Comparison of ENCODE assay signal across 25 cellular contexts in genomic region chr15:50339717-50340116, GRCh38.
"Had no signal": no experiment of that assay in that cellular context is flagged by ENCODE, and none has a peak within 500 bp of the region (broad histone marks: within the 10 kb centered on the region; RNA-seq: fewer than 3 reads in every experiment).

No MANE protein-coding gene starts in this region.

- H3K27me3 Mint-ChIP-seq: activated CD4-positive, alpha-beta T cell treated with anti-CD3 and anti-CD28 coated beads, Interleukin-2, amount 10 ng/mL, durations not matched to agents 24 days and 14 days; activated CD8-positive, alpha-beta memory T cell treated with anti-CD3 and anti-CD28 coated beads, Interleukin-2, amount 10 ng/mL, durations not matched to agents 7 days and 5 days; activated naive CD4-positive, alpha-beta T cell treated with anti-CD3 and anti-CD28 coated beads, Interleukin-2, amount 10 ng/mL, durations not matched to agents 7 days and 5 days; activated naive CD8-positive, alpha-beta T cell treated with anti-CD3 and anti-CD28 coated beads for 36 hours; T-cell had no signal

- H3K9me3 Mint-ChIP-seq: activated naive CD4-positive, alpha-beta T cell treated with anti-CD3 and anti-CD28 coated beads, Interleukin-2, amount 10 ng/mL, durations not matched to agents 7 days and 5 days; activated naive CD8-positive, alpha-beta T cell treated with anti-CD3 and anti-CD28 coated beads for 36 hours; activated T-cell treated with anti-CD3 and anti-CD28 coated beads, Interleukin-2, amount 50 U/mL, for 4 hours; activated T-helper 2 cell treated with anti-CD3 and anti-CD28 coated beads, Interferon-gamma antibody, Interleukin-2, Interleukin-4, amounts not matched to agents 10 μg/mL and 5 μg/mL and 100 μg/mL, durations not matched to agents 14 hours and 24 hours and 36 hours; T-cell; WTC11 had no signal

- H3K27ac ChIP-seq: SK-N-MC had no signal

- H3K4me3 ChIP-seq: SK-N-MC had no signal

- DNase-seq: activated CD4-positive, alpha-beta T cell treated with anti-CD3 and anti-CD28 coated beads, Interleukin-2, amount 50 U/mL, for 48 hours; activated CD4-positive, CD25-positive, alpha-beta regulatory T cell treated with anti-CD3 and anti-CD28 coated beads, Interleukin-2, amount 50 U/mL, for 72 hours; activated CD8-positive, alpha-beta memory T cell treated with anti-CD3 and anti-CD28 coated beads, Interleukin-2, amount 10 ng/mL, durations not matched to agents 7 days and 5 days; activated gamma-delta T cell treated with Interleukin-2 at 50 U/mL for 16 hours; activated naive CD4-positive, alpha-beta T cell treated with anti-CD3 and anti-CD28 coated beads, Interleukin-2, amount 10 ng/mL, durations not matched to agents 7 days and 5 days; activated naive CD8-positive, alpha-beta T cell treated with anti-CD3 and anti-CD28 coated beads for 36 hours; activated T-cell treated with anti-CD3 and anti-CD28 coated beads, Interleukin-2, amount 50 U/mL, for 4 hours; cerebellar nuclear complex; Karpas-422; MM.1S; NCI-H1105; NCI-H1436; NCI-H1694 treated with DMSO at 0.1 percent for 48 hours; NCI-H2029 treated with DMSO at 0.1 percent for 48 hours; NCI-H510A treated with DMSO at 0.1 percent for 48 hours; NCI-H69; NK-92 treated with Interleukin-12 subunit alpha and Interleukin-12 subunit beta, amount 100 ng/mL, for 24 hours; PC-3; T-cell had no signal

- H3K36me3 Mint-ChIP-seq: WTC11 had no signal

- FAIRE-seq: colon, RCC 7860 had no signal

- H3K27ac Mint-ChIP-seq: activated CD4-positive, alpha-beta T cell treated with anti-CD3 and anti-CD28 coated beads, Interleukin-2, amount 10 ng/mL, durations not matched to agents 24 days and 14 days; activated CD8-positive, alpha-beta memory T cell treated with anti-CD3 and anti-CD28 coated beads, Interleukin-2, amount 10 ng/mL, durations not matched to agents 7 days and 5 days; activated naive CD4-positive, alpha-beta T cell treated with anti-CD3 and anti-CD28 coated beads, Interleukin-2, amount 10 ng/mL, durations not matched to agents 7 days and 5 days; activated naive CD8-positive, alpha-beta T cell treated with anti-CD3 and anti-CD28 coated beads for 36 hours; activated T-helper 2 cell treated with anti-CD3 and anti-CD28 coated beads, Interferon-gamma antibody, Interleukin-2, Interleukin-4, amounts not matched to agents 10 μg/mL and 5 μg/mL and 100 μg/mL, durations not matched to agents 14 hours and 24 hours and 36 hours; T-cell; WTC11 had no signal

- ATAC-seq: activated CD8-positive, alpha-beta memory T cell treated with anti-CD3 and anti-CD28 coated beads, Interleukin-2, amount 10 ng/mL, durations not matched to agents 7 days and 5 days; activated T-cell treated with anti-CD3 and anti-CD28 coated beads, Interleukin-2, amount 50 U/mL, for 4 hours; PC-3; T-cell; WTC11 had no signal

- H3K4me3 Mint-ChIP-seq: activated CD4-positive, alpha-beta T cell treated with anti-CD3 and anti-CD28 coated beads, Interleukin-2, amount 10 ng/mL, durations not matched to agents 24 days and 14 days; activated CD8-positive, alpha-beta memory T cell treated with anti-CD3 and anti-CD28 coated beads, Interleukin-2, amount 10 ng/mL, durations not matched to agents 7 days and 5 days; activated naive CD4-positive, alpha-beta T cell treated with anti-CD3 and anti-CD28 coated beads, Interleukin-2, amount 10 ng/mL, durations not matched to agents 7 days and 5 days; activated naive CD8-positive, alpha-beta T cell treated with anti-CD3 and anti-CD28 coated beads for 36 hours; activated T-cell treated with anti-CD3 and anti-CD28 coated beads, Interleukin-2, amount 50 U/mL, for 4 hours; T-cell; WTC11 had no signal
